In genomic region chr7:45919947-45920542, GRCh38 we compare ENCODE assay signal across 10 cellular contexts. TPM values are rescaled to one million over a fixed set of nuclear protein-coding genes. Genes with fewer than 3 reads are reported as not detected.
DNase-seq lines count a peak whose midpoint lies in the region; ATAC-seq lines count a peak whose summit lies in the region.
"Had no signal": no experiment of that assay in that cellular context is flagged by ENCODE, and none has a peak within 500 bp of the region (broad histone marks: within the 10 kb centered on the region; RNA-seq: fewer than 3 reads in every experiment).

No MANE protein-coding gene starts in this region.

- H3K27me3 Mint-ChIP-seq in T-helper 17 cell, result peaks cover 55% of the 10 kb centered on the region

- DNase-seq in T-helper 17 cell (no peak), glomerular visceral epithelial cell (ENCODE audit: extremely low spot score) (peak; percentile 11), NCI-H1436 treated with DMSO at 0.1 percent for 48 hours (lab: John Stamatoyannopoulos, UW) (no peak), caudate nucleus (lab: John Stamatoyannopoulos, UW) (no peak)
- DNase-seq: Kasumi-1 had no signal

- H3K9ac ChIP-seq in ES-I3 (ENCODE audit: low read depth, low read length), result peak overlapping the region; percentile 45; the same call in 1 of the 2 replicates
- no peak overlapping the region for H3K9ac ChIP-seq in rectal smooth muscle tissue (ENCODE audit: low read length)

- ATAC-seq in T-helper 17 cell, result no peak
- no peak for ATAC-seq in HG03108 (IDR thresholded peaks at IDR 0.05; ENCODE audit: unreplicated experiment)
- ATAC-seq in esophagus mucosa, result no peak

- H3K36me3 Mint-ChIP-seq in T-helper 17 cell (ENCODE audit: low read depth), result no peaks in the 10 kb centered on the region

- H3K27ac ChIP-seq in rectal smooth muscle tissue (ENCODE audit: low read depth, low read length), result no peak overlapping the region
- no peak overlapping the region for H3K27ac ChIP-seq in caudate nucleus (ENCODE audit: low read depth, low read length)

- H3K27ac Mint-ChIP-seq in T-helper 17 cell, result no peak overlapping the region

- peaks cover 2% of the 10 kb centered on the region for H3K27me3 ChIP-seq in rectal smooth muscle tissue (ENCODE audit: control insufficient read depth, insufficient read depth, low read length)

- H3K9me3 ChIP-seq in ES-I3 (ENCODE audit: control insufficient read depth, insufficient read depth, low read length), result no peaks in the 10 kb centered on the region
- no peaks in the 10 kb centered on the region for H3K9me3 ChIP-seq in T-helper 17 cell (ENCODE audit: control insufficient read depth, low read length, poor library complexity, severe bottlenecking)

- peaks cover 12% of the 10 kb centered on the region for H3K4me1 ChIP-seq in ES-I3 (ENCODE audit: insufficient read depth, low read length)
- peaks cover 3% of the 10 kb centered on the region for H3K4me1 ChIP-seq in rectal smooth muscle tissue (ENCODE audit: control insufficient read depth, insufficient read depth, low read length)

- peaks cover 23% of the 10 kb centered on the region for H3K4me1 Mint-ChIP-seq in T-helper 17 cell

- H3K4me3 Mint-ChIP-seq in T-helper 17 cell, result peak overlapping the region; percentile 87

- H3K36me3 ChIP-seq in ES-I3 (ENCODE audit: insufficient read depth, low read length) (no peaks in the 10 kb centered on the region), rectal smooth muscle tissue (ENCODE audit: control insufficient read depth, insufficient read depth, low read length) (no peaks in the 10 kb centered on the region)

- peak overlapping the region; percentile 56 for H3K4me3 ChIP-seq in rectal smooth muscle tissue (ENCODE audit: low read length)

RNA-seq across cellular contexts. Expression of gene IGFBP3, which starts 1.0 kb away (rescaled TPM):
- 10 to 100 TPM in 1 of 2 donors, 1 to 10 TPM in 1; 7.2 to 19.0 TPM for total RNA-seq in T-helper 17 cell
- total RNA-seq in esophagus mucosa, result 7.9 TPM

RNA-seq across cellular contexts. Expression of gene IGFBP1, which starts 31.8 kb away (rescaled TPM):
- total RNA-seq in T-helper 17 cell (not detected), esophagus mucosa (not detected)

RNA-seq across cellular contexts. Expression of gene CCDC201, which starts 47.2 kb away (rescaled TPM):
- total RNA-seq in T-helper 17 cell, result not detected
- not detected for total RNA-seq in esophagus mucosa
- total RNA-seq: pulmonary artery endothelial cell had no signal
